Comparison of ENCODE assay signal across 19 cellular contexts in genomic region chr16:11449716-11450115, GRCh38.
"Had no signal": no experiment of that assay in that cellular context is flagged by ENCODE, and none has a peak within 500 bp of the region (broad histone marks: within the 10 kb centered on the region; RNA-seq: fewer than 3 reads in every experiment).

No MANE protein-coding gene starts in this region.

- H3K27ac ChIP-seq: HL-60, SJSA1, SK-N-MC had no signal

- H3K4me1 ChIP-seq: SJSA1 had no signal

- DNase-seq: KBM-7, NCI-H1092 treated with DMSO at 0.1 percent for 48 hours, NCI-H1436, NCI-H187, NCI-H2029, NCI-H2081 treated with DMSO at 0.1 percent for 48 hours, NCI-H2171, NCI-H226, NCI-H446, NCI-H510A, NCI-H524 treated with DMSO at 0.1 percent for 48 hours, NCI-H69, NCI-H774, Right ventricle myocardium superior, RPMI8226, SIG-M5 had no signal

- H3K4me3 ChIP-seq: SJSA1, SK-N-MC had no signal

- H3K9me3 ChIP-seq: SJSA1 had no signal

- H3K36me3 ChIP-seq: SJSA1 had no signal

- H3K27me3 ChIP-seq: SJSA1 had no signal
